ENCODE assay signal across 1 cellular context in the genomic region with DNA sequence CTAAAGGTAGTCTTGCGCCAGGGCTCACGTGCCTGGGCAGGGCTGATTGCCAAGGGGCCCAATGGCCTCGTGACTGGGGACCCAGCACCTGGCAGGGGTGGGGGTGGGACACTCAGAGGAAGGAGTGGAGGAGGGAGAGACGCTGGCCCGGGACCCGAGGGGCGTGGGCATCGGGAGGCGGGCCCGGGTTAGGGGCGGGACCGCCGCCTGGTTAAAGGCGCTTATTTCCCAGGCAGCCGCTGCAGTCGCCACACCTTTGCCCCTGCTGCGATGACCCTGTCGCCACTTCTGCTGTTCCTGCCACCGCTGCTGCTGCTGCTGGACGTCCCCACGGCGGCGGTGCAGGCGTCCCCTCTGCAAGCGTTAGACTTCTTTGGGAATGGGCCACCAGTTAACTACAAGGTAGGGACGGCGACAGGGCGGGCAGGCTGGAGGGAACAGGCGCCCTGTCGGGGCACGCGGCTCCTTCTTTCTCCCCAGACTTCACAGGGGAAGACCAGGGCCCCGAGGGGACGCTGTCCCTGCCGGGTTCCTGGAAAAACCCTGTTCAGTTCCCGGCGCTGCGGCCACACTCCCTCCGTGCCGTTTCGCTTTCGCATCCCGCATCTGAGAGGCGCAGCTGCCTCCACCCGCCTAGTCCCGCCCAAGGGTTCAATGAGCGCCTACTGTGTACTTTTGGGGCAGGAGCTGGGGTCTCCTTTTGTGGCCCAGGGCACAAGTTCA.
TF ChIP-seq lines count a peak whose summit lies in the region.

IFI30 (plus strand) TSS at position 242 of the 723 bp plus-strand sequence; CDS start at position 271, 29 bp downstream.

TF ChIP-seq in HepG2, 621 proteins besides CTCF, POLR2A, EP300 and RAD21 (continued from another document and continues in another):
- TF ChIP-seq ZBTB40 (IDR thresholded peaks at IDR 0.05) (no peak), ZBTB40 (CRISPR knock-in tag; IDR thresholded peaks at IDR 0.05) (peak; percentile 55; the same call in 1 of the 2 replicates), ZBTB7B (CRISPR knock-in tag; IDR thresholded peaks at IDR 0.05) (peak; percentile 73), SOX5 (CRISPR knock-in tag; IDR thresholded peaks at IDR 0.05; ENCODE audit: borderline replicate concordance) (no peak), TCF7L2 (IDR thresholded peaks at IDR 0.05; ENCODE audit: low read depth, low read length) (no peak), MXD3 (CRISPR knock-in tag; IDR thresholded peaks at IDR 0.05) (0 out of 2 replicates have a peak, but pooled peaks have one; percentile 71), ESRRA (CRISPR knock-in tag; IDR thresholded peaks at IDR 0.05; ENCODE audit: low read depth) (no peak; the same call in 1 of the 2 replicates), GLI4 (CRISPR knock-in tag; IDR thresholded peaks at IDR 0.05; ENCODE audit: borderline replicate concordance) (no peak), ZNF773 (CRISPR knock-in tag; IDR thresholded peaks at IDR 0.05; ENCODE audit: borderline replicate concordance) (0 out of 2 replicates have a peak, but pooled peaks have one; percentile 23), ZSCAN21 (CRISPR knock-in tag; IDR thresholded peaks at IDR 0.05; ENCODE audit: borderline replicate concordance) (no peak), ETV5 (CRISPR knock-in tag; IDR thresholded peaks at IDR 0.05; ENCODE audit: borderline replicate concordance) (no peak), NFKB2 (CRISPR knock-in tag; IDR thresholded peaks at IDR 0.05; ENCODE audit: borderline replicate concordance) (peak; percentile 87; the same call in 1 of the 2 replicates), ZSCAN12 (CRISPR knock-in tag; IDR thresholded peaks at IDR 0.05) (no peak), ZFP41 (CRISPR knock-in tag; IDR thresholded peaks at IDR 0.05; ENCODE audit: borderline replicate concordance) (no peak), CEBPG (CRISPR knock-in tag; IDR thresholded peaks at IDR 0.05) (no peak), ZFAT (CRISPR knock-in tag; conservative IDR thresholded peaks at IDR 0.05) (no peak), SSRP1 (CRISPR knock-in tag; IDR thresholded peaks at IDR 0.05) (no peak), SRSF1 (optimal IDR thresholded peaks at IDR 0.05; ENCODE audit: low read depth, low read length) (peak; percentile 32), ZNF629 (CRISPR knock-in tag; conservative IDR thresholded peaks at IDR 0.05) (no peak), ZNF512B (CRISPR knock-in tag; IDR thresholded peaks at IDR 0.05; ENCODE audit: borderline replicate concordance) (no peak), ZNF207 (IDR thresholded peaks at IDR 0.05; ENCODE audit: borderline replicate concordance) (no peak), ZNF660 (CRISPR knock-in tag; IDR thresholded peaks at IDR 0.05; ENCODE audit: borderline replicate concordance, low read depth) (no peak), TAF15 (IDR thresholded peaks at IDR 0.05; ENCODE audit: low read depth, low read length, poor library complexity, severe bottlenecking) (no peak), HOXD1 (CRISPR knock-in tag; IDR thresholded peaks at IDR 0.05) (peak; percentile 67), GRHL1 (CRISPR knock-in tag; conservative IDR thresholded peaks at IDR 0.05) (no peak)
- TF ChIP-seq, protein P1, sequence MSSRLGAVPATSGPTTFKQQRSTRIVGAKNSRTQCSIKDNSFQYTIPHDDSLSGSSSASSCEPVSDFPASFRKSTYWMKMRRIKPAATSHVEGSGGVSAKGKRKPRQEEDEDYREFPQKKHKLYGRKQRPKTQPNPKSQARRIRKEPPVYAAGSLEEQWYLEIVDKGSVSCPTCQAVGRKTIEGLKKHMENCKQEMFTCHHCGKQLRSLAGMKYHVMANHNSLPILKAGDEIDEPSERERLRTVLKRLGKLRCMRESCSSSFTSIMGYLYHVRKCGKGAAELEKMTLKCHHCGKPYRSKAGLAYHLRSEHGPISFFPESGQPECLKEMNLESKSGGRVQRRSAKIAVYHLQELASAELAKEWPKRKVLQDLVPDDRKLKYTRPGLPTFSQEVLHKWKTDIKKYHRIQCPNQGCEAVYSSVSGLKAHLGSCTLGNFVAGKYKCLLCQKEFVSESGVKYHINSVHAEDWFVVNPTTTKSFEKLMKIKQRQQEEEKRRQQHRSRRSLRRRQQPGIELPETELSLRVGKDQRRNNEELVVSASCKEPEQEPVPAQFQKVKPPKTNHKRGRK (CRISPR knock-in tag; IDR thresholded peaks at IDR 0.05): no peak
- TF ChIP-seq, protein P2, sequence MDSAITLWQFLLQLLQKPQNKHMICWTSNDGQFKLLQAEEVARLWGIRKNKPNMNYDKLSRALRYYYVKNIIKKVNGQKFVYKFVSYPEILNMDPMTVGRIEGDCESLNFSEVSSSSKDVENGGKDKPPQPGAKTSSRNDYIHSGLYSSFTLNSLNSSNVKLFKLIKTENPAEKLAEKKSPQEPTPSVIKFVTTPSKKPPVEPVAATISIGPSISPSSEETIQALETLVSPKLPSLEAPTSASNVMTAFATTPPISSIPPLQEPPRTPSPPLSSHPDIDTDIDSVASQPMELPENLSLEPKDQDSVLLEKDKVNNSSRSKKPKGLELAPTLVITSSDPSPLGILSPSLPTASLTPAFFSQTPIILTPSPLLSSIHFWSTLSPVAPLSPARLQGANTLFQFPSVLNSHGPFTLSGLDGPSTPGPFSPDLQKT (CRISPR knock-in tag; IDR thresholded peaks at IDR 0.05; ENCODE audit: borderline replicate concordance): no peak
- TF ChIP-seq, protein P3, sequence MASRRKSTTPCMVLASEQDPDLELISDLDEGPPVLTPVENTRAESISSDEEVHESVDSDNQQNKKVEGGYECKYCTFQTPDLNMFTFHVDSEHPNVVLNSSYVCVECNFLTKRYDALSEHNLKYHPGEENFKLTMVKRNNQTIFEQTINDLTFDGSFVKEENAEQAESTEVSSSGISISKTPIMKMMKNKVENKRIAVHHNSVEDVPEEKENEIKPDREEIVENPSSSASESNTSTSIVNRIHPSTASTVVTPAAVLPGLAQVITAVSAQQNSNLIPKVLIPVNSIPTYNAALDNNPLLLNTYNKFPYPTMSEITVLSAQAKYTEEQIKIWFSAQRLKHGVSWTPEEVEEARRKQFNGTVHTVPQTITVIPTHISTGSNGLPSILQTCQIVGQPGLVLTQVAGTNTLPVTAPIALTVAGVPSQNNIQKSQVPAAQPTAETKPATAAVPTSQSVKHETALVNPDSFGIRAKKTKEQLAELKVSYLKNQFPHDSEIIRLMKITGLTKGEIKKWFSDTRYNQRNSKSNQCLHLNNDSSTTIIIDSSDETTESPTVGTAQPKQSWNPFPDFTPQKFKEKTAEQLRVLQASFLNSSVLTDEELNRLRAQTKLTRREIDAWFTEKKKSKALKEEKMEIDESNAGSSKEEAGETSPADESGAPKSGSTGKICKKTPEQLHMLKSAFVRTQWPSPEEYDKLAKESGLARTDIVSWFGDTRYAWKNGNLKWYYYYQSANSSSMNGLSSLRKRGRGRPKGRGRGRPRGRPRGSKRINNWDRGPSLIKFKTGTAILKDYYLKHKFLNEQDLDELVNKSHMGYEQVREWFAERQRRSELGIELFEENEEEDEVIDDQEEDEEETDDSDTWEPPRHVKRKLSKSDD (CRISPR knock-in tag; IDR thresholded peaks at IDR 0.05; ENCODE audit: low read depth): no peak
- TF ChIP-seq, protein P4, sequence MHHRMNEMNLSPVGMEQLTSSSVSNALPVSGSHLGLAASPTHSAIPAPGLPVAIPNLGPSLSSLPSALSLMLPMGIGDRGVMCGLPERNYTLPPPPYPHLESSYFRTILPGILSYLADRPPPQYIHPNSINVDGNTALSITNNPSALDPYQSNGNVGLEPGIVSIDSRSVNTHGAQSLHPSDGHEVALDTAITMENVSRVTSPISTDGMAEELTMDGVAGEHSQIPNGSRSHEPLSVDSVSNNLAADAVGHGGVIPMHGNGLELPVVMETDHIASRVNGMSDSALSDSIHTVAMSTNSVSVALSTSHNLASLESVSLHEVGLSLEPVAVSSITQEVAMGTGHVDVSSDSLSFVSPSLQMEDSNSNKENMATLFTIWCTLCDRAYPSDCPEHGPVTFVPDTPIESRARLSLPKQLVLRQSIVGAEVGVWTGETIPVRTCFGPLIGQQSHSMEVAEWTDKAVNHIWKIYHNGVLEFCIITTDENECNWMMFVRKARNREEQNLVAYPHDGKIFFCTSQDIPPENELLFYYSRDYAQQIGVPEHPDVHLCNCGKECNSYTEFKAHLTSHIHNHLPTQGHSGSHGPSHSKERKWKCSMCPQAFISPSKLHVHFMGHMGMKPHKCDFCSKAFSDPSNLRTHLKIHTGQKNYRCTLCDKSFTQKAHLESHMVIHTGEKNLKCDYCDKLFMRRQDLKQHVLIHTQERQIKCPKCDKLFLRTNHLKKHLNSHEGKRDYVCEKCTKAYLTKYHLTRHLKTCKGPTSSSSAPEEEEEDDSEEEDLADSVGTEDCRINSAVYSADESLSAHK (CRISPR knock-in tag; IDR thresholded peaks at IDR 0.05; ENCODE audit: borderline replicate concordance): no peak
